ENCODE assay signal across 1 cellular context in genomic region chr6:25863360-25863759, GRCh38.
A peak's percentile ranks its signal among the peaks of the same experiment; 100 is the strongest.
TF ChIP-seq lines count a peak whose summit lies in the region.

No MANE protein-coding gene starts in this region.

TF ChIP-seq in HepG2, 621 proteins besides CTCF, POLR2A, EP300 and RAD21 (continued from another document and continues in another):
- TF ChIP-seq MXD3 (CRISPR knock-in tag; IDR thresholded peaks at IDR 0.05) (no peak), TOE1 (CRISPR knock-in tag; IDR thresholded peaks at IDR 0.05) (no peak), ZNF773 (CRISPR knock-in tag; IDR thresholded peaks at IDR 0.05; ENCODE audit: borderline replicate concordance) (no peak), HNF4G (IDR thresholded peaks at IDR 0.05; ENCODE audit: borderline replicate concordance, low read depth, low read length) (no peak), HNF4G (CRISPR knock-in tag; IDR thresholded peaks at IDR 0.05; ENCODE audit: borderline replicate concordance, low read depth) (no peak), GLMP (CRISPR knock-in tag; IDR thresholded peaks at IDR 0.05; ENCODE audit: borderline replicate concordance) (no peak), AKNA (CRISPR knock-in tag; IDR thresholded peaks at IDR 0.05; ENCODE audit: borderline replicate concordance) (no peak), ZNF619 (CRISPR knock-in tag; IDR thresholded peaks at IDR 0.05) (no peak), HNRNPLL (IDR thresholded peaks at IDR 0.05; ENCODE audit: low read depth, low read length, poor library complexity, severe bottlenecking) (no peak), ZNF687 (CRISPR knock-in tag; IDR thresholded peaks at IDR 0.05) (no peak), ZNF841 (CRISPR knock-in tag; IDR thresholded peaks at IDR 0.05; ENCODE audit: borderline replicate concordance) (no peak), ZNF746 (CRISPR knock-in tag; IDR thresholded peaks at IDR 0.05) (no peak), SIX4 (CRISPR knock-in tag; IDR thresholded peaks at IDR 0.05) (no peak), IRF1 (CRISPR knock-in tag; IDR thresholded peaks at IDR 0.05; ENCODE audit: low read depth) (no peak), MIER2 (CRISPR knock-in tag; IDR thresholded peaks at IDR 0.05) (no peak), ZNF329 (CRISPR knock-in tag; IDR thresholded peaks at IDR 0.05; ENCODE audit: low read depth) (no peak), THRA (CRISPR knock-in tag; IDR thresholded peaks at IDR 0.05; ENCODE audit: borderline replicate concordance) (no peak), SAP130 (CRISPR knock-in tag; IDR thresholded peaks at IDR 0.05; ENCODE audit: low read depth) (no peak; the same call in 1 of the 2 replicates), ZNF264 (CRISPR knock-in tag; IDR thresholded peaks at IDR 0.05) (no peak), DRAP1 (CRISPR knock-in tag; IDR thresholded peaks at IDR 0.05) (no peak), THAP7 (CRISPR knock-in tag; IDR thresholded peaks at IDR 0.05) (no peak), SNRNP70 (IDR thresholded peaks at IDR 0.05; ENCODE audit: low read depth, low read length) (no peak), SP4 (CRISPR knock-in tag; IDR thresholded peaks at IDR 0.05) (no peak), ZNF616 (CRISPR knock-in tag; IDR thresholded peaks at IDR 0.05; ENCODE audit: low read depth) (no peak), PPARG (CRISPR knock-in tag; conservative IDR thresholded peaks at IDR 0.05) (peak; percentile 55; the same call in 1 of the 2 replicates), ZNF710 (CRISPR knock-in tag; IDR thresholded peaks at IDR 0.05; ENCODE audit: borderline replicate concordance) (no peak), ZNF33B (CRISPR knock-in tag; IDR thresholded peaks at IDR 0.05) (no peak), MATR3 (CRISPR knock-in tag; IDR thresholded peaks at IDR 0.05) (no peak), HDAC2 (CRISPR knock-in tag; IDR thresholded peaks at IDR 0.05) (peak; percentile 50; the same call in 1 of the 2 replicates), ZNF280B (CRISPR knock-in tag; IDR thresholded peaks at IDR 0.05; ENCODE audit: borderline replicate concordance) (no peak), ZNF589 (CRISPR knock-in tag; conservative IDR thresholded peaks at IDR 0.05) (no peak), SYNCRIP (IDR thresholded peaks at IDR 0.05; ENCODE audit: insufficient read depth, low read depth, low read length) (no peak), JUN (CRISPR knock-in tag; IDR thresholded peaks at IDR 0.05) (no peak), SRSF1 (optimal IDR thresholded peaks at IDR 0.05; ENCODE audit: low read depth, low read length) (no peak), PAF1 (CRISPR knock-in tag; IDR thresholded peaks at IDR 0.05) (no peak), ZNF598 (CRISPR knock-in tag; IDR thresholded peaks at IDR 0.05; ENCODE audit: borderline replicate concordance) (no peak), HNF1A (IDR thresholded peaks at IDR 0.05; ENCODE audit: low read depth) (peak; percentile 49; the same call in 1 of the 2 replicates), HNF1A (CRISPR knock-in tag; IDR thresholded peaks at IDR 0.05; ENCODE audit: borderline replicate concordance) (no peak), MED1 (CRISPR knock-in tag; IDR thresholded peaks at IDR 0.05) (peak; percentile 67)
